Comparison of ENCODE assay signal across 21 cellular contexts in genomic region chr1:109109906-109110305, GRCh38. TPM values are rescaled to one million over a fixed set of nuclear protein-coding genes. Genes with fewer than 3 reads are reported as not detected.
"Had no signal": no experiment of that assay in that cellular context is flagged by ENCODE, and none has a peak within 500 bp of the region (broad histone marks: within the 10 kb centered on the region; RNA-seq: fewer than 3 reads in every experiment).

No MANE protein-coding gene starts in this region.

- DNase-seq: effector memory CD8-positive, alpha-beta T cell; esophagus squamous epithelium; foreskin fibroblast; immature natural killer cell; left lung; lower lobe of right lung; nucleus accumbens; ovary; right cardiac atrium; small intestine; stimulated activated CD4-positive, alpha-beta T cell treated with anti-CD3 and anti-CD28 coated beads, Interleukin-12 subunit alpha, Interleukin-12 subunit beta, amount 100 ng/mL, for 4 hours; testis; upper lobe of right lung had no signal

- H3K36me3 Mint-ChIP-seq: immature natural killer cell; memory B cell; mesothelial cell of epicardium; natural killer cell treated with Interleukin-12 subunit alpha and Interleukin-12 subunit beta and Interleukin-15 and Interleukin-18, amount 100 ng/mL, for 72 hours had no signal

- H3K4me3 Mint-ChIP-seq: dendritic cell treated with granulocyte-macrophage colony-stimulating factor and Interleukin-4, amounts not matched to agents 40 ng/mL and 50 ng/mL, for 4 days; effector memory CD8-positive, alpha-beta T cell; immature natural killer cell; memory B cell; mesothelial cell of epicardium; natural killer cell treated with Interleukin-12 subunit alpha and Interleukin-12 subunit beta and Interleukin-15 and Interleukin-18, amount 100 ng/mL, for 72 hours; neural progenitor cell; stimulated activated naive CD8-positive, alpha-beta T cell treated with anti-CD3 and anti-CD28 coated beads, Interleukin-15, Interleukin-2, amounts not matched to agents 100 ng/mL and 50 ng/mL, for 24 hours had no signal

- H3K9me3 Mint-ChIP-seq: dendritic cell treated with granulocyte-macrophage colony-stimulating factor and Interleukin-4, amounts not matched to agents 40 ng/mL and 50 ng/mL, for 4 days; effector memory CD8-positive, alpha-beta T cell; memory B cell; mesothelial cell of epicardium; natural killer cell treated with Interleukin-12 subunit alpha and Interleukin-12 subunit beta and Interleukin-15 and Interleukin-18, amount 100 ng/mL, for 72 hours; neural progenitor cell; stimulated activated naive CD8-positive, alpha-beta T cell treated with anti-CD3 and anti-CD28 coated beads, Interleukin-15, Interleukin-2, amounts not matched to agents 100 ng/mL and 50 ng/mL, for 24 hours had no signal

- H3K27ac Mint-ChIP-seq: dendritic cell treated with granulocyte-macrophage colony-stimulating factor and Interleukin-4, amounts not matched to agents 40 ng/mL and 50 ng/mL, for 4 days; effector memory CD8-positive, alpha-beta T cell; mesothelial cell of epicardium; natural killer cell treated with Interleukin-12 subunit alpha and Interleukin-12 subunit beta and Interleukin-15 and Interleukin-18, amount 100 ng/mL, for 72 hours; neural progenitor cell; progenitor cell of endocrine pancreas; stimulated activated naive CD8-positive, alpha-beta T cell treated with anti-CD3 and anti-CD28 coated beads, Interleukin-15, Interleukin-2, amounts not matched to agents 100 ng/mL and 50 ng/mL, for 24 hours had no signal

- ATAC-seq: effector memory CD8-positive, alpha-beta T cell; left lung; lower lobe of right lung; natural killer cell treated with Interleukin-12 subunit alpha and Interleukin-12 subunit beta and Interleukin-15 and Interleukin-18, amount 100 ng/mL, for 72 hours; right cardiac atrium; upper lobe of right lung had no signal

RNA-seq across cellular contexts. Expression of gene ELAPOR1, which starts 4.0 kb away (rescaled TPM):
- total RNA-seq: epithelial cell of proximal tubule had no signal
